14 cellular contexts compared by ENCODE assay signal in genomic region chr1:230698130-230698529, GRCh38. TPM values are rescaled to one million over a fixed set of nuclear protein-coding genes. Genes with fewer than 3 reads are reported as not detected.
"Had no signal": no experiment of that assay in that cellular context is flagged by ENCODE, and none has a peak within 500 bp of the region (broad histone marks: within the 10 kb centered on the region; RNA-seq: fewer than 3 reads in every experiment).

No MANE protein-coding gene starts in this region.

- ATAC-seq: activated CD8-positive, alpha-beta T cell treated with anti-CD3 and anti-CD28 coated beads for 36 hours; activated T-cell treated with anti-CD3 and anti-CD28 coated beads, Interleukin-2, amount 50 U/mL, for 4 hours; esophagus mucosa had no signal

- H3K4me1 ChIP-seq: adrenal gland, sigmoid colon, testis had no signal

- H3K9me3 ChIP-seq: adrenal gland, sigmoid colon, spleen, stomach, testis had no signal

- H3K4me3 ChIP-seq: adrenal gland, sigmoid colon, spleen, stomach, testis had no signal

- H3K27me3 ChIP-seq: adrenal gland, sigmoid colon, spleen, stomach, testis had no signal

- DNase-seq: activated CD4-positive, alpha-beta T cell treated with anti-CD3 and anti-CD28 coated beads for 1 hour; activated CD8-positive, alpha-beta T cell treated with anti-CD3 and anti-CD28 coated beads for 36 hours; activated effector memory CD4-positive, alpha-beta T cell treated with Interleukin-2 at 50 U/mL for 16 hours; activated T-cell treated with anti-CD3 and anti-CD28 coated beads, Interleukin-2, amount 50 U/mL, for 4 hours; adrenal gland; hippocampal formation; kidney glomerular epithelial cell; sigmoid colon; spleen; stomach; testis had no signal

- H3K27ac ChIP-seq: adrenal gland, sigmoid colon, spleen, stomach, testis had no signal

RNA-seq across cellular contexts. Expression of gene AGT, which starts 15.8 kb away (rescaled TPM):
- total RNA-seq: activated CD8-positive, alpha-beta T cell treated with anti-CD3 and anti-CD28 coated beads for 36 hours had no signal

RNA-seq across cellular contexts. Expression of gene CAPN9, which starts 49.1 kb away (rescaled TPM):
- total RNA-seq: activated CD8-positive, alpha-beta T cell treated with anti-CD3 and anti-CD28 coated beads for 36 hours; activated T-cell treated with anti-CD3 and anti-CD28 coated beads, Interleukin-2, amount 50 U/mL, for 4 hours; esophagus mucosa; mesenteric fat pad; osteoblast; spleen had no signal
